ENCODE assay signal across 19 cellular contexts in the genomic region with DNA sequence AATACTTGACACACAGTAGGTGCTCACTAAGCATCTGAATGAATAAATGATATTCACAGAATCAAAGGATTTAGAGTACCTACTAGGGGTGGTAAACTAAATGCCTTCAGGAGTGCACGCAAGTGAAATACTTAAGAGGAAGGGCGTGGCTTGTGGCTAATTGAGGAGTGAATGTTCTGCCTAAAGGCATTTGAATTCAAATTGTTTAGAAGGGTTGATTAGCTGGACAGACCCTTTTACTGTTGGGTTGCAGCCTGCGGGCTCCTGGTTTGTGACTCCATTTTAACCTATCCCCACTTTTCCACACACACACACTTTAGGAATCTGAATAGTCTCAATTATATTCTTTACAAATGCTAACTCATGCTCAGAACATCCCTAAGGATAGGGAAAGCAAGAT.
DNase-seq lines count a peak whose midpoint lies in the region; ATAC-seq and TF ChIP-seq lines count a peak whose summit lies in the region.
"Had no signal": no experiment of that assay in that cellular context is flagged by ENCODE, and none has a peak within 500 bp of the region (broad histone marks: within the 10 kb centered on the region; RNA-seq: fewer than 3 reads in every experiment).

No MANE protein-coding gene starts in this region.

- no peaks in the 10 kb centered on the region for H3K9me3 ChIP-seq in HAP-1
- H3K9me3 ChIP-seq in neural progenitor cell (ENCODE audit: low read depth) = no peaks in the 10 kb centered on the region
- H3K9me3 ChIP-seq in sigmoid colon = no peaks in the 10 kb centered on the region
- H3K9me3 ChIP-seq: SJCRH30 had no signal

- no peaks in the 10 kb centered on the region for H3K36me3 Mint-ChIP-seq in neural progenitor cell
- H3K36me3 Mint-ChIP-seq: IgD-negative memory B cell had no signal

- ATAC-seq in GM21723 (IDR thresholded peaks at IDR 0.05; ENCODE audit: unreplicated experiment) = no peak
- ATAC-seq: PC-3 had no signal

- intact Hi-C loops in sigmoid colon (cut with DNase I) = no loop called here

- DNase-seq in HAP-1 (ENCODE audit: low spot score in 2 of 2) = peak; percentile 75 to 79
- DNase-seq in RPMI7951 (ENCODE audit: low read depth) = peak; percentile 31
- peak; percentile 26 for DNase-seq in epidermal melanocyte (ENCODE audit: insufficient read length, low spot score)
- peak; percentile 10 for DNase-seq in neural progenitor cell (ENCODE audit: low spot score)
- no peak for DNase-seq in GM20000 (ENCODE audit: low spot score)
- no peak for DNase-seq in sigmoid colon
- DNase-seq: ACHN; C1 segment of cervical spinal cord; CD8-positive, alpha-beta memory T cell; DMS79; H7; NCI-H1105; NCI-H1694; NCI-H2227 treated with DMSO at 0.1 percent for 48 hours; NCI-H510A treated with DMSO at 0.1 percent for 48 hours; PC-3; SJCRH30 had no signal

- peaks cover 3% of the 10 kb centered on the region for H3K9me3 Mint-ChIP-seq in neural progenitor cell
- H3K9me3 Mint-ChIP-seq: CD8-positive, alpha-beta memory T cell had no signal

- H3K27me3 Mint-ChIP-seq in neural progenitor cell (ENCODE audit: insufficient read depth, low read depth) = no peaks in the 10 kb centered on the region
- H3K27me3 Mint-ChIP-seq: CD8-positive, alpha-beta memory T cell had no signal

- no peak overlapping the region for H2AFZ ChIP-seq in neural progenitor cell (replicated peaks)

- TF ChIP-seq POLR2A in sigmoid colon (IDR thresholded peaks at IDR 0.05) = no peak

- WGBS in sigmoid colon, 2 donors = 62 to 77% methylated on average over 3 of the region's 3 CpGs

- no peaks in the 10 kb centered on the region for H3K79me2 ChIP-seq in neural progenitor cell (ENCODE audit: low read depth)

- in situ Hi-C loops in HAP-1 (cut with MboI; ENCODE audit: low sequenced_read_pairs) = no loop called here

- H3K27me3 ChIP-seq in HAP-1 (ENCODE audit: low read depth) (no peaks in the 10 kb centered on the region), neural progenitor cell (no peaks in the 10 kb centered on the region), sigmoid colon (no peaks in the 10 kb centered on the region)
- H3K27me3 ChIP-seq: SJCRH30 had no signal

- no peak overlapping the region for H3K4me3 ChIP-seq in HAP-1
- no peak overlapping the region for H3K4me3 ChIP-seq in neural progenitor cell
- H3K4me3 ChIP-seq in sigmoid colon = no peak overlapping the region
- H3K4me3 ChIP-seq: SJCRH30 had no signal

- H3K4me1 ChIP-seq in HAP-1 = peaks cover 26% of the 10 kb centered on the region
- peaks cover 23% of the 10 kb centered on the region for H3K4me1 ChIP-seq in neural progenitor cell
- no peaks in the 10 kb centered on the region for H3K4me1 ChIP-seq in sigmoid colon
- H3K4me1 ChIP-seq: SJCRH30 had no signal

- no peaks in the 10 kb centered on the region for H4K20me1 ChIP-seq in neural progenitor cell (ENCODE audit: low read depth)

- no peak for TF ChIP-seq EP300 in sigmoid colon (IDR thresholded peaks at IDR 0.05)

- no peak overlapping the region for H3K4me3 Mint-ChIP-seq in neural progenitor cell
- H3K4me3 Mint-ChIP-seq: IgD-negative memory B cell had no signal

- peaks cover 12% of the 10 kb centered on the region for H3F3A ChIP-seq in neural progenitor cell (ENCODE audit: low read depth)

- peaks cover 8% of the 10 kb centered on the region for H3K4me1 Mint-ChIP-seq in neural progenitor cell
- H3K4me1 Mint-ChIP-seq: IgD-negative memory B cell had no signal

- no peaks in the 10 kb centered on the region for H3K36me3 ChIP-seq in HAP-1 (replicated peaks)
- no peaks in the 10 kb centered on the region for H3K36me3 ChIP-seq in neural progenitor cell
- H3K36me3 ChIP-seq in sigmoid colon = no peaks in the 10 kb centered on the region
- H3K36me3 ChIP-seq: SJCRH30 had no signal

- H3K4me2 ChIP-seq in neural progenitor cell = no peak overlapping the region

- TF ChIP-seq CTCF in neural progenitor cell (IDR thresholded peaks at IDR 0.05) (no peak), GM20000 (IDR thresholded peaks at IDR 0.05; ENCODE audit: extremely low read depth, missing control alignments) (no peak), sigmoid colon (IDR thresholded peaks at IDR 0.05) (no peak)

- no peak overlapping the region for H3K27ac Mint-ChIP-seq in neural progenitor cell
- H3K27ac Mint-ChIP-seq: IgD-negative memory B cell had no signal

- no peak overlapping the region for H3K9ac ChIP-seq in neural progenitor cell

- H3K27ac ChIP-seq in neural progenitor cell (no peak overlapping the region), sigmoid colon (no peak overlapping the region)
- H3K27ac ChIP-seq: SJCRH30 had no signal

Comparison
In these comparisons a context has a peak if more than half of its experiments do, and no peak if none do; other contexts are left out.
1. DNase-seq: peak in HAP-1 (2 of 2), RPMI7951 (single experiment), epidermal melanocyte (single experiment) and neural progenitor cell (single experiment); none in GM20000 (single experiment) and sigmoid colon (single experiment).